9 cellular contexts compared by ENCODE assay signal in genomic region chr3:139676634-139677197, GRCh38. TPM values are rescaled to one million over a fixed set of nuclear protein-coding genes. Genes with fewer than 3 reads are reported as not detected.
DNase-seq lines count a peak whose midpoint lies in the region; ATAC-seq and TF ChIP-seq lines count a peak whose summit lies in the region.
"Had no signal": no experiment of that assay in that cellular context is flagged by ENCODE, and none has a peak within 500 bp of the region (broad histone marks: within the 10 kb centered on the region; RNA-seq: fewer than 3 reads in every experiment).

No MANE protein-coding gene starts in this region.

- in situ Hi-C loops in mammary epithelial cell (cut with MboI; ENCODE audit: low sequenced_read_pairs in 2 of 2): no loop called here

- H3K4me3 ChIP-seq in breast epithelium (peak overlapping the region; percentile 72 to 93 (median 85)), mammary epithelial cell (replicated peaks in 1 of 3; ENCODE audit: insufficient read depth in 1 of 3, low read depth in 2 of 3, low read length in 3 of 3) (no peak overlapping the region), tibial nerve (peak overlapping the region; percentile 55 to 99 (median 84))

- no peaks in the 10 kb centered on the region for H3K36me3 Mint-ChIP-seq in activated T-helper 2 cell treated with anti-CD3 and anti-CD28 coated beads, Interferon-gamma antibody, Interleukin-2, Interleukin-4, amounts not matched to agents 10 μg/mL and 5 μg/mL and 100 μg/mL, durations not matched to agents 14 hours and 24 hours and 36 hours (ENCODE audit: low read depth)
- H3K36me3 Mint-ChIP-seq in memory B cell: no peaks in the 10 kb centered on the region

- peak overlapping the region; percentile 74 for H3K4me3 Mint-ChIP-seq in activated T-helper 2 cell treated with anti-CD3 and anti-CD28 coated beads, Interferon-gamma antibody, Interleukin-2, Interleukin-4, amounts not matched to agents 10 μg/mL and 5 μg/mL and 100 μg/mL, durations not matched to agents 14 hours and 24 hours and 36 hours (ENCODE audit: low read depth)
- peak overlapping the region; percentile 18 for H3K4me3 Mint-ChIP-seq in memory B cell

- peaks cover 19% of the 10 kb centered on the region for H3K27me3 Mint-ChIP-seq in activated T-helper 2 cell treated with anti-CD3 and anti-CD28 coated beads, Interferon-gamma antibody, Interleukin-2, Interleukin-4, amounts not matched to agents 10 μg/mL and 5 μg/mL and 100 μg/mL, durations not matched to agents 14 hours and 24 hours and 36 hours (ENCODE audit: low read depth)
- peaks cover 3% of the 10 kb centered on the region for H3K27me3 Mint-ChIP-seq in memory B cell

- H3K27me3 ChIP-seq in breast epithelium (peaks cover 0 to 3% of the 10 kb centered on the region in 2 donors), mammary epithelial cell (ENCODE audit: insufficient read depth, low read length) (no peaks in the 10 kb centered on the region), tibial nerve (no peaks in the 10 kb centered on the region)
- H3K27me3 ChIP-seq: MG63 had no signal

- H3K36me3 ChIP-seq in breast epithelium (no peaks in the 10 kb centered on the region), mammary epithelial cell (ENCODE audit: insufficient read depth, low read length) (no peaks in the 10 kb centered on the region), tibial nerve (no peaks in the 10 kb centered on the region)
- H3K36me3 ChIP-seq: MG63 had no signal

- no peaks in the 10 kb centered on the region for H4K20me1 ChIP-seq in mammary epithelial cell (ENCODE audit: insufficient read depth, low read length)

- dilution Hi-C loops in mammary epithelial cell (cut with HindIII; ENCODE audit: low sequenced_read_pairs): no loop called here

- CTCF ChIA-PET in mammary epithelial cell (lab: Charles Lee; ENCODE audit: low non-redundant PET): interaction anchor here (0.7 kb wide), 1 partner anchor 354 kb away, joined by 3 read pairs; no protein-coding TSS in a partner anchor

- TF ChIP-seq POLR2A in breast epithelium (IDR thresholded peaks at IDR 0.05) (no peak), tibial nerve (IDR thresholded peaks at IDR 0.05) (no peak)

- H3K4me2 ChIP-seq in mammary epithelial cell (ENCODE audit: insufficient read depth, low read depth, low read length): no peak overlapping the region

- H3K4me1 Mint-ChIP-seq in activated T-helper 2 cell treated with anti-CD3 and anti-CD28 coated beads, Interferon-gamma antibody, Interleukin-2, Interleukin-4, amounts not matched to agents 10 μg/mL and 5 μg/mL and 100 μg/mL, durations not matched to agents 14 hours and 24 hours and 36 hours (ENCODE audit: low read depth): peaks cover 4% of the 10 kb centered on the region
- peaks cover 2% of the 10 kb centered on the region for H3K4me1 Mint-ChIP-seq in memory B cell

- no peaks in the 10 kb centered on the region for H3K79me2 ChIP-seq in mammary epithelial cell (ENCODE audit: insufficient read depth, low read length)

- H3K9me3 ChIP-seq in breast epithelium (no peaks in the 10 kb centered on the region), mammary epithelial cell (replicated peaks; ENCODE audit: insufficient read depth, low read length) (no peaks in the 10 kb centered on the region), tibial nerve (no peaks in the 10 kb centered on the region)
- H3K9me3 ChIP-seq: MG63 had no signal

- no peak overlapping the region for H2AFZ ChIP-seq in mammary epithelial cell (ENCODE audit: low read depth, low read length)

- TF ChIP-seq CTCF in breast epithelium (IDR thresholded peaks at IDR 0.05) (no peak), mammary epithelial cell (conservative IDR thresholded peaks at IDR 0.05 in 1 of 2, IDR thresholded peaks at IDR 0.05 in 1 of 2; ENCODE audit: extremely low read depth in 1 of 2, insufficient read depth in 1 of 2, low read depth in 1 of 2, low read length in 2 of 2) (no peak), tibial nerve (IDR thresholded peaks at IDR 0.05) (no peak)

- H3K9me3 Mint-ChIP-seq in activated T-helper 2 cell treated with anti-CD3 and anti-CD28 coated beads, Interferon-gamma antibody, Interleukin-2, Interleukin-4, amounts not matched to agents 10 μg/mL and 5 μg/mL and 100 μg/mL, durations not matched to agents 14 hours and 24 hours and 36 hours: no peaks in the 10 kb centered on the region
- no peaks in the 10 kb centered on the region for H3K9me3 Mint-ChIP-seq in memory B cell

- H3K9ac ChIP-seq in mammary epithelial cell (ENCODE audit: insufficient read depth, low read length): no peak overlapping the region

- no peak for ATAC-seq in memory B cell (ENCODE audit: low read depth)
- no peak for ATAC-seq in HG03520 (IDR thresholded peaks at IDR 0.05; ENCODE audit: unreplicated experiment)

- BruUV-seq in mammary epithelial cell (replicated peaks; lab: Mats Ljungman, UMichigan): no TSS peak

- DNase-seq in breast epithelium (ENCODE audit: low spot score in 2 of 2) (no peak), mammary epithelial cell (no peak), memory B cell (ENCODE audit: low spot score in 2 of 2) (no peak), tibial nerve (ENCODE audit: low spot score in 2 of 2) (no peak), NCI-H82 treated with DMSO at 0.1 percent for 48 hours (lab: John Stamatoyannopoulos, UW; ENCODE audit: unreplicated experiment) (no peak), NCI-H2196 (lab: John Stamatoyannopoulos, UW; ENCODE audit: unreplicated experiment) (no peak)
- DNase-seq in activated T-helper 2 cell treated with anti-CD3 and anti-CD28 coated beads, Interferon-gamma antibody, Interleukin-2, Interleukin-4, amounts not matched to agents 10 μg/mL and 5 μg/mL and 100 μg/mL, durations not matched to agents 14 hours and 24 hours and 36 hours (ENCODE audit: low spot score): no peak
- DNase-seq: MG63 had no signal

- H3K27ac Mint-ChIP-seq in activated T-helper 2 cell treated with anti-CD3 and anti-CD28 coated beads, Interferon-gamma antibody, Interleukin-2, Interleukin-4, amounts not matched to agents 10 μg/mL and 5 μg/mL and 100 μg/mL, durations not matched to agents 14 hours and 24 hours and 36 hours: no peak overlapping the region
- no peak overlapping the region for H3K27ac Mint-ChIP-seq in memory B cell

- 88% methylated on average over 5 of the region's 5 CpGs for WGBS in mammary epithelial cell (ENCODE audit: low coverage, missing lambda C conversion rate)
- 85 to 91% methylated on average over 5 of the region's 5 CpGs for WGBS in tibial nerve, 2 donors

- H3K27ac ChIP-seq in breast epithelium: no peak overlapping the region
- H3K27ac ChIP-seq in mammary epithelial cell (ENCODE audit: insufficient read depth, low read depth, low read length): no peak overlapping the region
- H3K27ac ChIP-seq in tibial nerve: no peak overlapping the region

- no peak for TF ChIP-seq EP300 in tibial nerve (IDR thresholded peaks at IDR 0.05)

- H3K4me1 ChIP-seq in breast epithelium (no peaks in the 10 kb centered on the region), mammary epithelial cell (ENCODE audit: insufficient read depth, low read length) (peaks cover 3% of the 10 kb centered on the region), tibial nerve (peaks cover 0 to 17% (median 4%) of the 10 kb centered on the region in 4 donors)

- intact Hi-C loops in breast epithelium (cut with DNase I; ENCODE audit: low total_unique reads): no loop called here
- intact Hi-C loops in mammary epithelial cell (cut with micrococcal nuclease): no loop called here
- intact Hi-C loops in activated T-helper 2 cell treated with anti-CD3 and anti-CD28 coated beads, Interferon-gamma antibody, Interleukin-2, Interleukin-4, amounts not matched to agents 10 μg/mL and 5 μg/mL and 100 μg/mL, durations not matched to agents 14 hours and 24 hours and 36 hours (cut with micrococcal nuclease): loop anchor here (5.0 kb wide), 1 partner anchor 289 kb away; the partner anchor contains the start of gene COPB2

RNA-seq across cellular contexts. Expression of gene NMNAT3, which starts 1.1 kb away (rescaled TPM):
- total RNA-seq in breast epithelium (10 to 100 TPM in 1 of 3 donors, 1 to 10 TPM in 2; 6.6 to 17.3 (median 9.2) TPM), mammary epithelial cell (1 to 10 TPM; 3.2 to 3.8 TPM), tibial nerve (10 to 100 TPM; 11.0 to 19.4 (median 12.1) TPM)
- polyA plus RNA-seq in mammary epithelial cell: 0.19 TPM
- polyA minus RNA-seq in mammary epithelial cell: not detected
- total RNA-seq in activated T-helper 2 cell treated with anti-CD3 and anti-CD28 coated beads, Interferon-gamma antibody, Interleukin-2, Interleukin-4, amounts not matched to agents 10 μg/mL and 5 μg/mL and 100 μg/mL, durations not matched to agents 14 hours and 24 hours and 36 hours: 0.43 and 1.3 TPM in 2 replicates

Comparison
In these comparisons a context has a peak if more than half of its experiments do, and no peak if none do; other contexts are left out.
1. H3K4me3 ChIP-seq: peak in breast epithelium (3 of 3) and tibial nerve (4 of 4); none in mammary epithelial cell (0 of 3).